Comparison of ENCODE assay signal across 8 cellular contexts in genomic region chr12:3073438-3074255, GRCh38. TPM values are rescaled to one million over a fixed set of nuclear protein-coding genes. Genes with fewer than 3 reads are reported as not detected.
DNase-seq lines count a peak whose midpoint lies in the region; ATAC-seq and TF ChIP-seq lines count a peak whose summit lies in the region.

No MANE protein-coding gene starts in this region.

- H2BK15ac ChIP-seq in mesenchymal stem cell (ENCODE audit: low read depth, poor library complexity, severe bottlenecking), result no peak overlapping the region

- H3K4me1 ChIP-seq in DOHH2 (ENCODE audit: control insufficient read depth, low read length) (peaks cover 16% of the 10 kb centered on the region), mesenchymal stem cell (ENCODE audit: control insufficient read depth, insufficient read depth, low read depth, low read length) (peaks cover 17% of the 10 kb centered on the region)
- H3K4me1 ChIP-seq in effector memory CD4-positive, alpha-beta T cell (ENCODE audit: control insufficient read depth, insufficient read depth, low read length, poor library complexity, severe bottlenecking), result peaks cover 11% of the 10 kb centered on the region

- peaks cover 33% of the 10 kb centered on the region for H3K27me3 ChIP-seq in DOHH2 (ENCODE audit: control insufficient read depth, low read length)
- peaks cover 2% of the 10 kb centered on the region for H3K27me3 ChIP-seq in effector memory CD4-positive, alpha-beta T cell (replicated peaks; ENCODE audit: control insufficient read depth, insufficient read depth, low read length, poor library complexity, severe bottlenecking)
- H3K27me3 ChIP-seq in mesenchymal stem cell (ENCODE audit: control insufficient read depth in 1 of 2, insufficient read depth in 1 of 2, low read length in 2 of 2), result peaks cover 0 to 18% of the 10 kb centered on the region in 2 experiments

- no peak overlapping the region for H2BK120ac ChIP-seq in mesenchymal stem cell (ENCODE audit: low read depth, low read length)

- DNase-seq in NCI-H82 treated with DMSO at 0.1 percent for 48 hours (lab: John Stamatoyannopoulos, UW; ENCODE audit: unreplicated experiment) (peak; percentile 70), mesenchymal stem cell (peak; percentile 79)
- peak; percentile 57 to 73 for DNase-seq in activated CD8-positive, alpha-beta memory T cell treated with anti-CD3 and anti-CD28 coated beads for 1 hour (ENCODE audit: extremely low read depth in 1 of 2, low read depth in 1 of 2)
- peak; percentile 53 to 71 (median 59) for DNase-seq in effector memory CD4-positive, alpha-beta T cell
- DNase-seq in stimulated activated CD8-positive, alpha-beta memory T cell treated with anti-CD3 and anti-CD28 coated beads, Interleukin-15, amount 100 ng/mL, for 4 hours (ENCODE audit: low read depth in 2 of 2), result peak; percentile 52 to 65

- H2AFZ ChIP-seq in mesenchymal stem cell (ENCODE audit: low read depth, low read length), result no peak overlapping the region

- no peak overlapping the region for H4K8ac ChIP-seq in mesenchymal stem cell (ENCODE audit: low read length)

- H3K9ac ChIP-seq in mesenchymal stem cell (ENCODE audit: low read length), result peak overlapping the region; percentile 1

- H3K23ac ChIP-seq in mesenchymal stem cell (ENCODE audit: low read length in 2 of 2), result no peak overlapping the region

- peak; percentile 57 for ATAC-seq in HG03342 (IDR thresholded peaks at IDR 0.05; ENCODE audit: unreplicated experiment)
- ATAC-seq in HG02840 (IDR thresholded peaks at IDR 0.05; ENCODE audit: low FRiP score, unreplicated experiment), result no peak

- no peaks in the 10 kb centered on the region for H3K36me3 ChIP-seq in DOHH2 (ENCODE audit: control insufficient read depth, low read length)
- H3K36me3 ChIP-seq in effector memory CD4-positive, alpha-beta T cell (ENCODE audit: control insufficient read depth, insufficient read depth, low read length), result no peaks in the 10 kb centered on the region
- no peaks in the 10 kb centered on the region for H3K36me3 ChIP-seq in mesenchymal stem cell (ENCODE audit: control insufficient read depth in 1 of 2, insufficient read depth in 2 of 2, low read depth in 1 of 2, low read length in 2 of 2)

- no peaks in the 10 kb centered on the region for H4K20me1 ChIP-seq in DOHH2 (ENCODE audit: control insufficient read depth, insufficient read depth, low read depth, low read length)

- H3K27ac ChIP-seq in DOHH2 (ENCODE audit: low read depth, low read length), result no peak overlapping the region
- no peak overlapping the region for H3K27ac ChIP-seq in effector memory CD4-positive, alpha-beta T cell (ENCODE audit: insufficient read depth, low read length, poor library complexity, severe bottlenecking)
- H3K27ac ChIP-seq in mesenchymal stem cell (ENCODE audit: low read length, poor library complexity, severe bottlenecking), result no peak overlapping the region

- peaks cover 9% of the 10 kb centered on the region for H3K79me1 ChIP-seq in mesenchymal stem cell (replicated peaks; ENCODE audit: low read length, poor library complexity, severe bottlenecking)

- no peaks in the 10 kb centered on the region for H3K9me2 ChIP-seq in DOHH2 (replicated peaks; ENCODE audit: control insufficient read depth, low read length)

- H3K4me3 ChIP-seq in DOHH2 (ENCODE audit: low read length) (no peak overlapping the region), mesenchymal stem cell (ENCODE audit: insufficient read depth in 1 of 2, low read depth in 1 of 2, low read length in 2 of 2) (no peak overlapping the region)
- no peak overlapping the region for H3K4me3 ChIP-seq in effector memory CD4-positive, alpha-beta T cell (ENCODE audit: insufficient read depth, low read depth, low read length, poor library complexity, severe bottlenecking)

- H2BK12ac ChIP-seq in mesenchymal stem cell (ENCODE audit: low read length in 2 of 2), result no peak overlapping the region

- no peak overlapping the region for H4K91ac ChIP-seq in mesenchymal stem cell (ENCODE audit: low read length)

- no peaks in the 10 kb centered on the region for H3F3A ChIP-seq in DOHH2 (ENCODE audit: control insufficient read depth, insufficient read depth)

- peak overlapping the region in 1 of 2 experiments; percentile 42 for H3K14ac ChIP-seq in mesenchymal stem cell (ENCODE audit: low read length in 2 of 2)

- TF ChIP-seq CTCF in DOHH2 (IDR thresholded peaks at IDR 0.05; ENCODE audit: low read depth, low read length, poor library complexity, severe bottlenecking), result peak; percentile 99

- H3K9me3 ChIP-seq in DOHH2 (ENCODE audit: control insufficient read depth, insufficient read depth, low read length), result no peaks in the 10 kb centered on the region
- no peaks in the 10 kb centered on the region for H3K9me3 ChIP-seq in effector memory CD4-positive, alpha-beta T cell (ENCODE audit: control insufficient read depth, low read length)
- no peaks in the 10 kb centered on the region for H3K9me3 ChIP-seq in mesenchymal stem cell (ENCODE audit: control insufficient read depth, low read length)

- WGBS in mesenchymal stem cell, result 21% methylated on average over 13 of the region's 13 CpGs

- H3K79me2 ChIP-seq in DOHH2 (ENCODE audit: control insufficient read depth, low read length), result no peaks in the 10 kb centered on the region

- H3K4ac ChIP-seq in mesenchymal stem cell (ENCODE audit: low read depth in 1 of 2, low read length in 2 of 2), result no peak overlapping the region

- H3K18ac ChIP-seq in mesenchymal stem cell (ENCODE audit: low read depth in 1 of 2, low read length in 2 of 2), result no peak overlapping the region

- peak overlapping the region; percentile 22; the same call in 1 of the 2 replicates for H3K4me2 ChIP-seq in DOHH2 (ENCODE audit: low read length)
- H3K4me2 ChIP-seq in mesenchymal stem cell (ENCODE audit: low read length, poor library complexity, severe bottlenecking), result no peak overlapping the region

- no peak overlapping the region for H2AK5ac ChIP-seq in mesenchymal stem cell (ENCODE audit: low read length, severe bottlenecking)

- H2BK5ac ChIP-seq in mesenchymal stem cell (ENCODE audit: low read depth, low read length, poor library complexity, severe bottlenecking), result no peak overlapping the region

RNA-seq across cellular contexts. Expression of gene TSPAN9, which starts 3.5 kb away (rescaled TPM):
- 22.0 TPM for polyA plus RNA-seq in mesenchymal stem cell (2013, experiment 1 of 2)
- polyA plus RNA-seq in mesenchymal stem cell (2013, experiment 2 of 2), result 21.7 TPM
